29 cellular contexts compared by ENCODE assay signal in the genomic region with DNA sequence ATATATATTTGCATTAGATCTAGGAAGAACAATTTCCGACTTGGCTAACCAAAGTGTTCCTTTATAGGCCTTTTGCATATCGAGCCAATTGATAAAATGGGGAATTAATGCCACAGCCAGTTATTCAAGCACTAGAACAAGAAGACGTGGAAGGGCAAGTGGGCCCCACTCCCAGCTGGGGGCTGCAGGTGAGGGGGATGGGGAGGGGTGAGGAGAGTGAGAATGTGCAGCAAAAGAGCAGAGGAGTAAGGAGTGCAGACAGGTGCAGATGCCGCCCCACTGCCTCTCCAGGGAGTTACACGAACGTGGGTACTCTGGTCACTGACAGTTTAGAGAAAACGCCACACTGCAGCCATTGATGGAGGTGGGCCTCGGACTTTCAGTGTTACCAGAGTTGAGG.
"Had no signal": no experiment of that assay in that cellular context is flagged by ENCODE, and none has a peak within 500 bp of the region (broad histone marks: within the 10 kb centered on the region; RNA-seq: fewer than 3 reads in every experiment).

No MANE protein-coding gene starts in this region.

- H3K4me3 ChIP-seq: adrenal gland, gastroesophageal sphincter, hepatocyte, left ventricle myocardium inferior, lung, right atrium auricular region, stomach, tibial artery, upper lobe of right lung had no signal

- ATAC-seq: activated CD4-positive, CD25-positive, alpha-beta regulatory T cell treated with anti-CD3 and anti-CD28 coated beads, Interleukin-2, amount 50 U/mL, for 24 hours; effector memory CD8-positive, alpha-beta T cell; gastroesophageal sphincter; natural killer cell; stimulated activated naive B cell treated with anti-CD40 and anti-IgM and Interleukin-4, amounts not matched to agents 10 μg/mL and 1 μg/mL and 100 μg/mL, for 72 hours; upper lobe of right lung had no signal

- H3K79me2 ChIP-seq: hepatocyte had no signal

- H3K27ac ChIP-seq: adrenal gland, brain microvascular endothelial cell, gastroesophageal sphincter, hepatocyte, left ventricle myocardium inferior, right atrium auricular region, stomach, tibial artery, upper lobe of right lung, WERI-Rb-1 had no signal

- H2AFZ ChIP-seq: hepatocyte had no signal

- DNase-seq: activated CD4-positive, alpha-beta T cell treated with anti-CD3 and anti-CD28 coated beads for 48 hours; activated CD4-positive, alpha-beta T cell treated with anti-CD3 and anti-CD28 coated beads, Interleukin-2, amount 50 U/mL, for 48 hours; activated CD8-positive, alpha-beta memory T cell treated with anti-CD3 and anti-CD28 coated beads for 24 hours; activated effector memory CD4-positive, alpha-beta T cell treated with anti-CD3 and anti-CD28 coated beads, Interleukin-2, amount 50 U/mL, for 16 hours; activated naive CD4-positive, alpha-beta T cell treated with anti-CD3 and anti-CD28 coated beads for 36 hours; activated naive CD8-positive, alpha-beta T cell treated with anti-CD3 and anti-CD28 coated beads for 36 hours; activated T-cell treated with anti-CD3 and anti-CD28 coated beads, Interleukin-2, amount 50 U/mL, for 1 hour; adrenal gland; brain microvascular endothelial cell; cortex of kidney; effector memory CD8-positive, alpha-beta T cell; islet precursor cell; left ventricle myocardium inferior; mesendoderm; natural killer cell; stimulated activated CD4-positive, alpha-beta T cell treated with anti-CD3 and anti-CD28 coated beads, Interleukin-15, amount 100 ng/mL, for 24 hours; stimulated activated CD4-positive, alpha-beta T cell treated with anti-CD3 and anti-CD28 coated beads, Interleukin-2, amount 100 ng/mL, for 24 hours; stimulated activated naive B cell treated with anti-CD40 and anti-IgM and Interleukin-4, amounts not matched to agents 10 μg/mL and 1 μg/mL and 100 μg/mL, for 72 hours; stomach; tibial artery; upper lobe of right lung; WERI-Rb-1 had no signal

- FAIRE-seq: astrocyte, TTC549 had no signal

- H3K4me2 ChIP-seq: hepatocyte had no signal

- H3K27me3 ChIP-seq: adrenal gland, brain microvascular endothelial cell, gastroesophageal sphincter, hepatocyte, right atrium auricular region, stomach, tibial artery, upper lobe of right lung had no signal

- H3K9me3 ChIP-seq: adrenal gland, gastroesophageal sphincter, left ventricle myocardium inferior, right atrium auricular region, stomach, tibial artery, upper lobe of right lung had no signal
